In the genomic region with DNA sequence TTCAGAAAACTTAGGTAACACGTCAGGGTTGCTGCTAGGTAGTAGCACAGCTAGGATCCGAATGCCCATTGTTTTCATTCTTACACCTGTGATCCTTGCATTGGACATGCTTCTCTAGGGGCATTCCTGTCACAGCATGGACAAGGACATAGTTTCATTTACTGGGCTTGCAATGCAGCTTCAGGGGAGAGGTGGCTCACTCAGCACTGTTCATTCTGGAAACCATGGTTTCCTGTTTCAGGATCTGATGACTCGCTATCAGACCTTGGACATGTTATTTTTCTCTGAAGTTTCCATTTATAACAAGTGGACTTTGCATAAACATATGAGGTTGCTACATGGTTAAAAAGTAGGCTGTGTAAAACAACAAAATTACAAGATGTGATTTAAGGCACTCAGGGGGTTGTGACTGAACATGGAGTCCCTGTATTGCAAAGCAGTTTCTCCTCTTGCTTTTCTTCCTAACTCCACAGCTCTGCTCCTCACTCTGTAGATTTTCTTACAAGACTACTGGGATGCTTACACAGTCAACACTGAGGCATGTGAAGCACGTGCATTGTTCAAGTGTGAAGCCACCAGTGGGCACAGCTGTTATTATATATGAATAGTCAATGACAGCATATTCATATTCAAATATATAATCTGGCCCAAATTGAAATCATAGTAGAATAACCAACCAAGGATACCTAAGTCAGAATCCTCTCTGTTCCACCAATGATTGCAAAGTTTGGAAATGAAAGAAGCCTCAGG, we compare ENCODE assay signal across 1 cellular context.
A peak's percentile ranks its signal among the peaks of the same experiment; 100 is the strongest.
TF ChIP-seq lines count a peak whose summit lies in the region.

No MANE protein-coding gene starts in this region.

TF ChIP-seq in IMR-90, 13 proteins besides CTCF, POLR2A, EP300 and RAD21:
- no peak for TF ChIP-seq MXI1 (IDR thresholded peaks at IDR 0.05; ENCODE audit: borderline replicate concordance, low read depth, low read length)
- peak; percentile 73; the same call in 1 of the 2 replicates for TF ChIP-seq BHLHE40 (IDR thresholded peaks at IDR 0.05; ENCODE audit: low read depth, low read length)
